ENCODE assay signal across 17 cellular contexts in the genomic region with DNA sequence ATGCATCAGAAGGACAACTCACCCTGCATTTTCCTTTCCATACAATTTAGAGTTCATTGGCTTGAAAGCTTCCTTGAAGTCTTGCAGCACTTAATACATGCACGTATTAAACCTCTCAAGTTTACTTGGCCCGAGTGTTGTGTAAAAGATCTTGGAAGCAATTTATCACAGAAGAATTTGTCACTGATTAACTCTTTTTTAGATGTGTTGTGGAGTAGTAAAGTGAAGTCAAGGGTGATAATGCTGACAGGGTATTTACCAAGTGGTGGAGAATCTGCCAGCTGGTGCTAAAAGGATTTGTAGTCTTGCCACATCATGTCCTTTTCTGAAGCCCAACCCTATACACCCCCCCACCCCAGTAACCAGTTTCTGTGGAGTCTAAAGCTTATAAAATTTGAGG.
DNase-seq lines count a peak whose midpoint lies in the region; ATAC-seq and TF ChIP-seq lines count a peak whose summit lies in the region.
"Had no signal": no experiment of that assay in that cellular context is flagged by ENCODE, and none has a peak within 500 bp of the region (broad histone marks: within the 10 kb centered on the region; RNA-seq: fewer than 3 reads in every experiment).

No MANE protein-coding gene starts in this region.

- ATAC-seq in right cardiac atrium (peak; percentile 57 to 81), left ventricle myocardium superior (no peak)

- WGBS in right cardiac atrium, result 16% methylated on average over 2 of the region's 2 CpGs

- H3K4me3 ChIP-seq in right cardiac atrium (ENCODE audit: low read length) (no peak overlapping the region), kidney epithelial cell (ENCODE audit: low read depth, low read length) (no peak overlapping the region), skeletal muscle cell (ENCODE audit: low read depth, low read length) (no peak overlapping the region)

- H3K27me3 ChIP-seq in right cardiac atrium (ENCODE audit: control insufficient read depth, insufficient read depth), result no peaks in the 10 kb centered on the region
- H3K27me3 ChIP-seq in kidney epithelial cell (ENCODE audit: control insufficient read depth, insufficient read depth, low read length), result no peaks in the 10 kb centered on the region

- DNase-seq in right cardiac atrium (no peak), left ventricle myocardium superior (no peak), amniotic epithelial cell (ENCODE audit: low read depth) (peak; percentile 19), kidney epithelial cell (ENCODE audit: low read depth) (peak; percentile 80), skeletal muscle cell (ENCODE audit: low read depth) (peak; percentile 4), T1000 (lab: John Stamatoyannopoulos, UW) (no peak), globus pallidus (ENCODE audit: low spot score) (no peak)
- DNase-seq in activated effector memory CD4-positive, alpha-beta T cell treated with anti-CD3 and anti-CD28 coated beads, Interleukin-2, amount 50 U/mL, for 16 hours, result no peak
- DNase-seq: Calu3, DMS53, KBM-7, MV-4-11, NCI-H1417 treated with DMSO at 0.1 percent for 48 hours, NCI-H2029, NCI-H774, SHP77, SK-N-SH had no signal

- no peak for TF ChIP-seq CTCF in kidney epithelial cell (IDR thresholded peaks at IDR 0.05; ENCODE audit: insufficient read depth, low read length, poor library complexity, severe bottlenecking)

- no peak overlapping the region for H3K27ac ChIP-seq in right cardiac atrium (ENCODE audit: low read length)

- intact Hi-C loops in right cardiac atrium (cut with DNase I) (no loop called here), left ventricle myocardium superior (cut with micrococcal nuclease) (no loop called here)

- no peaks in the 10 kb centered on the region for H3K4me1 ChIP-seq in right cardiac atrium (ENCODE audit: control insufficient read depth, insufficient read depth, low read length)

- no peaks in the 10 kb centered on the region for H3K9me3 ChIP-seq in right cardiac atrium (ENCODE audit: control insufficient read depth, low read length)
- H3K9me3 ChIP-seq: SK-N-SH had no signal

- H3K36me3 ChIP-seq in kidney epithelial cell (ENCODE audit: control insufficient read depth, insufficient read depth, low read length), result no peaks in the 10 kb centered on the region

Comparison
In these comparisons a context has a peak if more than half of its experiments do, and no peak if none do; other contexts are left out.
1. DNase-seq: peak in amniotic epithelial cell (single experiment), kidney epithelial cell (single experiment) and skeletal muscle cell (single experiment); none in right cardiac atrium (0 of 3), left ventricle myocardium superior (single experiment), activated effector memory CD4-positive, alpha-beta T cell treated with anti-CD3 and anti-CD28 coated beads, Interleukin-2, amount 50 U/mL, for 16 hours (single experiment), T1000 (single experiment) and globus pallidus (single experiment).